ENCODE assay signal across 17 cellular contexts in genomic region chr12:43754015-43754414, GRCh38. TPM values are rescaled to one million over a fixed set of nuclear protein-coding genes. Genes with fewer than 3 reads are reported as not detected.
DNase-seq lines count a peak whose midpoint lies in the region; ATAC-seq, FAIRE-seq and TF ChIP-seq lines count a peak whose summit lies in the region.
"Had no signal": no experiment of that assay in that cellular context is flagged by ENCODE, and none has a peak within 500 bp of the region (broad histone marks: within the 10 kb centered on the region; RNA-seq: fewer than 3 reads in every experiment).

No MANE protein-coding gene starts in this region.

- H3K4me1 Mint-ChIP-seq in activated T-helper 17 cell treated with anti-CD3 and anti-CD28 coated beads, Interleukin-2, amount 50 U/mL, for 72 hours, result peaks cover 22% of the 10 kb centered on the region

- no peaks in the 10 kb centered on the region for H4K20me1 ChIP-seq in Karpas-422 (ENCODE audit: insufficient read depth, low read depth, low read length)
- H4K20me1 ChIP-seq in osteoblast (ENCODE audit: insufficient read depth, low read length), result no peaks in the 10 kb centered on the region

- H2AFZ ChIP-seq in Karpas-422 (ENCODE audit: low read length) (no peak overlapping the region), osteoblast (ENCODE audit: low read length) (no peak overlapping the region)
- H2AFZ ChIP-seq: GM23338 had no signal

- intact Hi-C loops in Right ventricle myocardium inferior (cut with DNase I), result no loop called here

- no peak overlapping the region for H3K9ac ChIP-seq in Karpas-422 (ENCODE audit: low read length)

- H3K9me3 Mint-ChIP-seq in activated T-helper 17 cell treated with anti-CD3 and anti-CD28 coated beads, Interleukin-2, amount 50 U/mL, for 72 hours, result no peaks in the 10 kb centered on the region
- H3K9me3 Mint-ChIP-seq: GM23338, H9 had no signal

- H3K9me2 ChIP-seq in Karpas-422 (replicated peaks; ENCODE audit: insufficient read depth, low read length), result no peaks in the 10 kb centered on the region

- H3K4me2 ChIP-seq in Karpas-422 (ENCODE audit: low read depth, low read length, poor library complexity, severe bottlenecking), result peak overlapping the region; percentile 26
- H3K4me2 ChIP-seq in osteoblast (ENCODE audit: insufficient read depth, low read length), result peak overlapping the region; percentile 18
- H3K4me2 ChIP-seq: A549, GM23338 had no signal

- H3K36me3 Mint-ChIP-seq in activated T-helper 17 cell treated with anti-CD3 and anti-CD28 coated beads, Interleukin-2, amount 50 U/mL, for 72 hours (ENCODE audit: low read depth), result peaks cover 61% of the 10 kb centered on the region

- peaks cover 36% of the 10 kb centered on the region for H3K36me3 ChIP-seq in Karpas-422 (ENCODE audit: insufficient read depth, low read length)
- peaks cover 19% of the 10 kb centered on the region for H3K36me3 ChIP-seq in osteoblast (ENCODE audit: insufficient read depth, low read length)
- H3K36me3 ChIP-seq: BE2C had no signal

- peak overlapping the region; percentile 39 for H3K4me3 Mint-ChIP-seq in activated T-helper 17 cell treated with anti-CD3 and anti-CD28 coated beads, Interleukin-2, amount 50 U/mL, for 72 hours
- H3K4me3 Mint-ChIP-seq: GM23338, H9 had no signal

- H3K4me1 ChIP-seq in Karpas-422 (ENCODE audit: low read length) (peaks cover 27% of the 10 kb centered on the region), osteoblast (ENCODE audit: insufficient read depth, low read length) (peaks cover 9% of the 10 kb centered on the region)

- H3K4me3 ChIP-seq in Karpas-422 (ENCODE audit: low read length) (no peak overlapping the region), NB4 (ENCODE audit: low read depth, low read length) (peak overlapping the region; percentile 37), osteoblast (ENCODE audit: insufficient read depth, low read length) (no peak overlapping the region)
- H3K4me3 ChIP-seq: A549, GM23338 had no signal

- DNase-seq in Karpas-422 (no peak), NB4 (ENCODE audit: low read depth) (no peak), osteoblast (ENCODE audit: insufficient read length, low spot score, missing footprints) (no peak), Right ventricle myocardium inferior (ENCODE audit: missing footprints) (no peak), H54 (ENCODE audit: insufficient read length, low spot score) (no peak)
- DNase-seq in central memory CD4-positive, alpha-beta T cell, result no peak
- DNase-seq: BE2C; CD4-positive, alpha-beta memory T cell; DMS79; EL; H9 had no signal

- H3K79me2 ChIP-seq in Karpas-422 (ENCODE audit: low read length) (peaks cover 78% of the 10 kb centered on the region), osteoblast (ENCODE audit: insufficient read depth, low read length) (peaks cover 49% of the 10 kb centered on the region)

- no peak for FAIRE-seq in H54 (lab: Jason Lieb, UNC)
- FAIRE-seq: A549, G401.6, GM12892 had no signal

- TF ChIP-seq POLR2A in NB4 (IDR thresholded peaks at IDR 0.05; ENCODE audit: extremely low read depth, insufficient read length) (no peak), H54 (IDR thresholded peaks at IDR 0.05; ENCODE audit: low read depth, low read length) (no peak)

- no peaks in the 10 kb centered on the region for H3K27me3 Mint-ChIP-seq in activated T-helper 17 cell treated with anti-CD3 and anti-CD28 coated beads, Interleukin-2, amount 50 U/mL, for 72 hours
- H3K27me3 Mint-ChIP-seq: CD4-positive, alpha-beta memory T cell had no signal

- H3K27ac ChIP-seq in Karpas-422 (ENCODE audit: low read length) (no peak overlapping the region), osteoblast (ENCODE audit: low read depth, low read length) (no peak overlapping the region)
- H3K27ac ChIP-seq: A549, C4-2B had no signal

- H3K9me3 ChIP-seq in Karpas-422 (ENCODE audit: low read length), result 0 out of 2 replicates have a peak, but pooled peaks cover 4% of the 10 kb centered on the region
- no peaks in the 10 kb centered on the region for H3K9me3 ChIP-seq in osteoblast (ENCODE audit: low read depth, low read length)
- H3K9me3 ChIP-seq: A549, BE2C had no signal

- TF ChIP-seq CTCF in NB4 (IDR thresholded peaks at IDR 0.05; ENCODE audit: low read depth, low read length) (no peak), osteoblast (IDR thresholded peaks at IDR 0.05; ENCODE audit: extremely low read depth, low read depth, low read length) (no peak)

- no peak for ATAC-seq in activated T-helper 17 cell treated with anti-CD3 and anti-CD28 coated beads, Interleukin-2, amount 50 U/mL, for 72 hours (replicated peaks)
- ATAC-seq in Right ventricle myocardium inferior, result no peak
- ATAC-seq: A549, GM23338 had no signal

- H3K27me3 ChIP-seq in Karpas-422 (ENCODE audit: low read length), result no peaks in the 10 kb centered on the region
- no peaks in the 10 kb centered on the region for H3K27me3 ChIP-seq in osteoblast (ENCODE audit: insufficient read depth, low read length)
- H3K27me3 ChIP-seq: BE2C had no signal

- H3K27ac Mint-ChIP-seq in activated T-helper 17 cell treated with anti-CD3 and anti-CD28 coated beads, Interleukin-2, amount 50 U/mL, for 72 hours, result no peak overlapping the region
- H3K27ac Mint-ChIP-seq: CD4-positive, alpha-beta memory T cell; GM23338; H9 had no signal

RNA-seq across cellular contexts. Expression of gene PUS7L, which starts 4.6 kb away (rescaled TPM):
- total RNA-seq in Karpas-422 (2014; rRNA removed; shearing (Covaris generic); ENCODE audit: low replicate concordance), result 9.9 and 32.2 TPM in 2 replicates
- total RNA-seq in activated T-helper 17 cell treated with anti-CD3 and anti-CD28 coated beads, Interleukin-2, amount 50 U/mL, for 72 hours, result 10 to 100 TPM; 18.6 to 22.4 TPM
- total RNA-seq in osteoblast (18.9 and 20.6 TPM in 2 replicates), Right ventricle myocardium inferior (3.5 TPM)

RNA-seq across cellular contexts. Expression of gene IRAK4, which starts 4.7 kb away (rescaled TPM):
- 31.0 and 53.6 TPM in 2 replicates for total RNA-seq in Karpas-422 (2014; rRNA removed; shearing (Covaris generic); ENCODE audit: low replicate concordance)
- total RNA-seq in activated T-helper 17 cell treated with anti-CD3 and anti-CD28 coated beads, Interleukin-2, amount 50 U/mL, for 72 hours, result 10 to 100 TPM; 26.3 to 29.4 TPM
- total RNA-seq in osteoblast (27.9 and 38.9 TPM in 2 replicates), Right ventricle myocardium inferior (6.2 TPM)

RNA-seq across cellular contexts. Expression of gene TWF1, which starts 52.1 kb away (rescaled TPM):
- 29.9 and 62.2 TPM in 2 replicates for total RNA-seq in Karpas-422 (2014; rRNA removed; shearing (Covaris generic); ENCODE audit: low replicate concordance)
- 10 to 100 TPM; 12.7 to 30.2 TPM for total RNA-seq in activated T-helper 17 cell treated with anti-CD3 and anti-CD28 coated beads, Interleukin-2, amount 50 U/mL, for 72 hours
- total RNA-seq in osteoblast (180 and 219 TPM in 2 replicates), Right ventricle myocardium inferior (14.0 TPM)
